ENCODE assay signal across 29 cellular contexts in the genomic region with DNA sequence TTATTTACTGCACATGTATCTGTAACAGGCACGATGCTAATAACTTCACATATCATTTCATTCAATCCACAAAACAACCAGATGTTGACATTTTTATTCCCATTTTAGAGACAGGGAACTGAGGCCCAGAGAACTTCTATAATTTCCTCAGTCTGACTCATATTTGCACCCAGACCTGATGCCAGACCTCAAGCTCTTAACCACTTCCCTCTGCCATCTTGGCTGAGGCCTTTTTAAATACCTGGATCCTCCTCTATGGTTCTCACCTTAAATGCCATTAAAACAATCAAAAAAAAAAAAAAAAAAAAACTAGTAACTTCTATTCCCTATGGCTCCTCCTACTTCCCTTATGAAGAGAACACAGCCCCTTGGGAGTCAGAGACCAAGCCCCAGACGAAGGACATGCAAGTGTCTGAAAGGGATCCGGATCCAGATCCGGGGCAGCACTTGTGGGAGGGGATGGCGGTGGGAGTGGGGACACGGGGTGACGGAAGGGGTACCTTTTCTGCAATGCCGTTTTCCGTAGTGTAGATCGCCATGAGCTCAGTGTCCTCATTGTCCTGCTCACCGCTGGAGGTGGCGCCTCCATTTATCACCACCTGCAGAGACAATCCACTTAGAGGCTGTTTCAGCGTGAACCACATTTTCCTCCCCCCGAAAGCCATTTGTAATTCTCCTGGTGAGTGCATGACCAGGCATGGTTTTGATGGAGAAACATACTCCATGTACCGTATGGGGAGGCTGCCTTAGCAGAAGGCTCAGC.
A peak's percentile ranks its signal among the peaks of the same experiment; 100 is the strongest.
DNase-seq lines count a peak whose midpoint lies in the region; ATAC-seq lines count a peak whose summit lies in the region.
"Had no signal": no experiment of that assay in that cellular context is flagged by ENCODE, and none has a peak within 500 bp of the region (broad histone marks: within the 10 kb centered on the region; RNA-seq: fewer than 3 reads in every experiment).

No MANE protein-coding gene starts in this region.

- POLR2A ChIA-PET in activated naive CD8-positive, alpha-beta T cell treated with anti-CD3 and anti-CD28 coated beads, Interleukin-2, amount 10 ng/mL, durations not matched to agents 7 days and 5 days (lab: Charles Lee), result interaction anchor here (0.6 kb wide), 1 partner anchor 10 kb away, joined by 4 read pairs; no protein-coding TSS in a partner anchor
- POLR2A ChIA-PET in activated CD8-positive, alpha-beta T cell treated with anti-CD3 and anti-CD28 coated beads, Interleukin-2, amount 10 ng/mL, durations not matched to agents 7 days and 5 days (lab: Charles Lee), result no interaction called here

- peaks cover 16% of the 10 kb centered on the region for H3K4me1 Mint-ChIP-seq in activated naive CD8-positive, alpha-beta T cell treated with anti-CD3 and anti-CD28 coated beads, Interleukin-2, amount 10 ng/mL, durations not matched to agents 7 days and 5 days
- H3K4me1 Mint-ChIP-seq in activated naive CD8-positive, alpha-beta T cell treated with anti-CD3 and anti-CD28 coated beads, Interleukin-2, amount 50 U/mL, for 24 hours, result peaks cover 8% of the 10 kb centered on the region
- peaks cover 18% of the 10 kb centered on the region for H3K4me1 Mint-ChIP-seq in activated CD8-positive, alpha-beta T cell treated with anti-CD3 and anti-CD28 coated beads, Interleukin-2, amount 10 ng/mL, durations not matched to agents 7 days and 5 days (ENCODE audit: low read depth)
- peaks cover 29% of the 10 kb centered on the region for H3K4me1 Mint-ChIP-seq in stimulated activated memory B cell treated with anti-CD40 and anti-IgM and Interleukin-4, amounts not matched to agents 10 μg/mL and 1 μg/mL and 100 μg/mL, for 72 hours
- H3K4me1 Mint-ChIP-seq: CD14-positive monocyte had no signal

- DNase-seq in activated naive CD8-positive, alpha-beta T cell treated with anti-CD3 and anti-CD28 coated beads, Interleukin-2, amount 10 ng/mL, durations not matched to agents 7 days and 5 days, result no peak
- no peak for DNase-seq in activated naive CD8-positive, alpha-beta T cell treated with anti-CD3 and anti-CD28 coated beads, Interleukin-2, amount 50 U/mL, for 24 hours
- DNase-seq in Jurkat, Clone E6-1 (ENCODE audit: low read depth, low spot score), result peak; percentile 16
- DNase-seq in activated CD8-positive, alpha-beta T cell treated with anti-CD3 and anti-CD28 coated beads, Interleukin-2, amount 10 ng/mL, durations not matched to agents 7 days and 5 days, result peak; percentile 44
- DNase-seq in C1 segment of cervical spinal cord (lab: John Stamatoyannopoulos, UW), result no peak
- no peak for DNase-seq in activated gamma-delta T cell (lab: John Stamatoyannopoulos, UW)
- no peak for DNase-seq in NCI-H82 (lab: John Stamatoyannopoulos, UW)
- DNase-seq: activated T-cell treated with anti-CD3 and anti-CD28 coated beads, Interleukin-2, amount 50 U/mL, for 1 hour; Calu3; DMS79 treated with DMSO at 0.1 percent for 48 hours; dorsolateral prefrontal cortex; IMR-90; left colon; mammary epithelial cell; NCI-H2081 treated with DMSO at 0.1 percent for 48 hours; NK-92 treated with Interleukin-12 subunit alpha and Interleukin-12 subunit beta, amount 100 ng/mL, for 24 hours; Right ventricle myocardium superior; stimulated activated CD4-positive, alpha-beta T cell treated with anti-CD3 and anti-CD28 coated beads, Interleukin-2, amount 100 ng/mL, for 24 hours; substantia nigra; SW 1271; T1000 had no signal

- H3K27ac Mint-ChIP-seq in activated naive CD8-positive, alpha-beta T cell treated with anti-CD3 and anti-CD28 coated beads, Interleukin-2, amount 10 ng/mL, durations not matched to agents 7 days and 5 days, result peak overlapping the region; percentile 30
- no peak overlapping the region for H3K27ac Mint-ChIP-seq in activated naive CD8-positive, alpha-beta T cell treated with anti-CD3 and anti-CD28 coated beads, Interleukin-2, amount 50 U/mL, for 24 hours
- H3K27ac Mint-ChIP-seq in activated CD8-positive, alpha-beta T cell treated with anti-CD3 and anti-CD28 coated beads, Interleukin-2, amount 10 ng/mL, durations not matched to agents 7 days and 5 days, result peak overlapping the region; percentile 20
- H3K27ac Mint-ChIP-seq in stimulated activated memory B cell treated with anti-CD40 and anti-IgM and Interleukin-4, amounts not matched to agents 10 μg/mL and 1 μg/mL and 100 μg/mL, for 72 hours, result peak overlapping the region; percentile 24
- H3K27ac Mint-ChIP-seq: neural progenitor cell, type B pancreatic cell had no signal

- no peaks in the 10 kb centered on the region for H3K27me3 Mint-ChIP-seq in activated naive CD8-positive, alpha-beta T cell treated with anti-CD3 and anti-CD28 coated beads, Interleukin-2, amount 10 ng/mL, durations not matched to agents 7 days and 5 days
- H3K27me3 Mint-ChIP-seq in activated naive CD8-positive, alpha-beta T cell treated with anti-CD3 and anti-CD28 coated beads, Interleukin-2, amount 50 U/mL, for 24 hours, result no peaks in the 10 kb centered on the region
- no peaks in the 10 kb centered on the region for H3K27me3 Mint-ChIP-seq in activated CD8-positive, alpha-beta T cell treated with anti-CD3 and anti-CD28 coated beads, Interleukin-2, amount 10 ng/mL, durations not matched to agents 7 days and 5 days (ENCODE audit: low read depth)
- H3K27me3 Mint-ChIP-seq in stimulated activated memory B cell treated with anti-CD40 and anti-IgM and Interleukin-4, amounts not matched to agents 10 μg/mL and 1 μg/mL and 100 μg/mL, for 72 hours, result no peaks in the 10 kb centered on the region
- H3K27me3 Mint-ChIP-seq: central memory CD8-positive, alpha-beta T cell; type B pancreatic cell had no signal

- peak; percentile 62 for ATAC-seq in activated naive CD8-positive, alpha-beta T cell treated with anti-CD3 and anti-CD28 coated beads, Interleukin-2, amount 10 ng/mL, durations not matched to agents 7 days and 5 days (ENCODE audit: low read depth)
- ATAC-seq in activated naive CD8-positive, alpha-beta T cell treated with anti-CD3 and anti-CD28 coated beads, Interleukin-2, amount 50 U/mL, for 24 hours, result no peak
- ATAC-seq in activated CD8-positive, alpha-beta T cell treated with anti-CD3 and anti-CD28 coated beads, Interleukin-2, amount 10 ng/mL, durations not matched to agents 7 days and 5 days, result no peak
- ATAC-seq in stimulated activated memory B cell treated with anti-CD40 and anti-IgM and Interleukin-4, amounts not matched to agents 10 μg/mL and 1 μg/mL and 100 μg/mL, for 72 hours, result peak; percentile 57
- ATAC-seq: gastroesophageal sphincter, left colon had no signal

- H3K9me3 Mint-ChIP-seq in activated naive CD8-positive, alpha-beta T cell treated with anti-CD3 and anti-CD28 coated beads, Interleukin-2, amount 10 ng/mL, durations not matched to agents 7 days and 5 days, result peaks cover 1% of the 10 kb centered on the region
- H3K9me3 Mint-ChIP-seq in activated naive CD8-positive, alpha-beta T cell treated with anti-CD3 and anti-CD28 coated beads, Interleukin-2, amount 50 U/mL, for 24 hours, result no peaks in the 10 kb centered on the region
- no peaks in the 10 kb centered on the region for H3K9me3 Mint-ChIP-seq in activated CD8-positive, alpha-beta T cell treated with anti-CD3 and anti-CD28 coated beads, Interleukin-2, amount 10 ng/mL, durations not matched to agents 7 days and 5 days (ENCODE audit: insufficient read depth)
- no peaks in the 10 kb centered on the region for H3K9me3 Mint-ChIP-seq in stimulated activated memory B cell treated with anti-CD40 and anti-IgM and Interleukin-4, amounts not matched to agents 10 μg/mL and 1 μg/mL and 100 μg/mL, for 72 hours
- H3K9me3 Mint-ChIP-seq: CD14-positive monocyte; central memory CD8-positive, alpha-beta T cell; neural progenitor cell had no signal

- CTCF ChIA-PET in activated CD8-positive, alpha-beta T cell treated with anti-CD3 and anti-CD28 coated beads, Interleukin-2, amount 10 ng/mL, durations not matched to agents 7 days and 5 days (lab: Charles Lee), result interaction anchor here (0.7 to 1.1 kb wide), 2 partner anchors 154 to 172 kb away, joined by 3 to 5 read pairs; no protein-coding TSS in a partner anchor

- peaks cover 11% of the 10 kb centered on the region for H3K36me3 Mint-ChIP-seq in activated naive CD8-positive, alpha-beta T cell treated with anti-CD3 and anti-CD28 coated beads, Interleukin-2, amount 10 ng/mL, durations not matched to agents 7 days and 5 days
- peaks cover 22% of the 10 kb centered on the region for H3K36me3 Mint-ChIP-seq in activated naive CD8-positive, alpha-beta T cell treated with anti-CD3 and anti-CD28 coated beads, Interleukin-2, amount 50 U/mL, for 24 hours (ENCODE audit: low read depth)
- H3K36me3 Mint-ChIP-seq in activated CD8-positive, alpha-beta T cell treated with anti-CD3 and anti-CD28 coated beads, Interleukin-2, amount 10 ng/mL, durations not matched to agents 7 days and 5 days (ENCODE audit: low read depth), result peaks cover 19% of the 10 kb centered on the region
- H3K36me3 Mint-ChIP-seq in stimulated activated memory B cell treated with anti-CD40 and anti-IgM and Interleukin-4, amounts not matched to agents 10 μg/mL and 1 μg/mL and 100 μg/mL, for 72 hours, result peaks cover 35% of the 10 kb centered on the region

- H3K4me3 ChIP-seq in Jurkat, Clone E6-1 (ENCODE audit: low read length), result no peak overlapping the region
- H3K4me3 ChIP-seq: dorsolateral prefrontal cortex, gastroesophageal sphincter, hepatocyte, neural progenitor cell, right atrium auricular region had no signal

- peak overlapping the region; percentile 35 for H3K4me3 Mint-ChIP-seq in activated naive CD8-positive, alpha-beta T cell treated with anti-CD3 and anti-CD28 coated beads, Interleukin-2, amount 10 ng/mL, durations not matched to agents 7 days and 5 days
- H3K4me3 Mint-ChIP-seq in activated naive CD8-positive, alpha-beta T cell treated with anti-CD3 and anti-CD28 coated beads, Interleukin-2, amount 50 U/mL, for 24 hours, result no peak overlapping the region
- H3K4me3 Mint-ChIP-seq in activated CD8-positive, alpha-beta T cell treated with anti-CD3 and anti-CD28 coated beads, Interleukin-2, amount 10 ng/mL, durations not matched to agents 7 days and 5 days, result no peak overlapping the region
- H3K4me3 Mint-ChIP-seq in stimulated activated memory B cell treated with anti-CD40 and anti-IgM and Interleukin-4, amounts not matched to agents 10 μg/mL and 1 μg/mL and 100 μg/mL, for 72 hours, result no peak overlapping the region
- H3K4me3 Mint-ChIP-seq: CD14-positive monocyte; central memory CD8-positive, alpha-beta T cell; neural progenitor cell; type B pancreatic cell had no signal

Comparison
In these comparisons a context has a peak if more than half of its experiments do, and no peak if none do; other contexts are left out.
1. ATAC-seq: peak in activated naive CD8-positive, alpha-beta T cell treated with anti-CD3 and anti-CD28 coated beads, Interleukin-2, amount 10 ng/mL, durations not matched to agents 7 days and 5 days (single experiment) and stimulated activated memory B cell treated with anti-CD40 and anti-IgM and Interleukin-4, amounts not matched to agents 10 μg/mL and 1 μg/mL and 100 μg/mL, for 72 hours (single experiment); none in activated naive CD8-positive, alpha-beta T cell treated with anti-CD3 and anti-CD28 coated beads, Interleukin-2, amount 50 U/mL, for 24 hours (single experiment) and activated CD8-positive, alpha-beta T cell treated with anti-CD3 and anti-CD28 coated beads, Interleukin-2, amount 10 ng/mL, durations not matched to agents 7 days and 5 days (single experiment).
2. DNase-seq: peak in Jurkat, Clone E6-1 (single experiment) and activated CD8-positive, alpha-beta T cell treated with anti-CD3 and anti-CD28 coated beads, Interleukin-2, amount 10 ng/mL, durations not matched to agents 7 days and 5 days (single experiment); none in activated naive CD8-positive, alpha-beta T cell treated with anti-CD3 and anti-CD28 coated beads, Interleukin-2, amount 10 ng/mL, durations not matched to agents 7 days and 5 days (single experiment), activated naive CD8-positive, alpha-beta T cell treated with anti-CD3 and anti-CD28 coated beads, Interleukin-2, amount 50 U/mL, for 24 hours (single experiment), C1 segment of cervical spinal cord (0 of 14), activated gamma-delta T cell (single experiment) and NCI-H82 (single experiment).